21 cellular contexts compared by ENCODE assay signal in the genomic region with DNA sequence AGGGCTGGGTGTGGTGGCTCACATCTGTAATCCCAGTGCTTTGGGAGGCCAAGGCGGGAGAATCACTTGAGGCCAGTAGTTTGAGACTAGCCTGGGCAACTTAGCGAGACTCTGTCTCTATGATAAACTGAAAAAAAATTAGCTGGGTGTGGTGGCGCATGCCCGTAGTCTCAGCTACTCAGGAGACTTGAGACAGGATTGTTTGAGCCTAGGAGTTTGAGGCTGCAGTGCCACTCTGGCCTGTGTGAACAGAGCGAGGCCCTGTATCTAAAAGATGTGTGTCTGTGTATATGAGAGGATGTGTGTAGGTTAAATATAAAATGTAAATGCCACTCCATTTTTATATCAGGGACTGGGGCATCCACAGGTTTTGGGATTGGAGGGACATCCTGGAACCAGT. TPM values are rescaled to one million over a fixed set of nuclear protein-coding genes. Genes with fewer than 3 reads are reported as not detected.
DNase-seq lines count a peak whose midpoint lies in the region; ATAC-seq, FAIRE-seq and TF ChIP-seq lines count a peak whose summit lies in the region.
"Had no signal": no experiment of that assay in that cellular context is flagged by ENCODE, and none has a peak within 500 bp of the region (broad histone marks: within the 10 kb centered on the region; RNA-seq: fewer than 3 reads in every experiment).

No MANE protein-coding gene starts in this region.

- H3K27me3 Mint-ChIP-seq in Caco-2 (ENCODE audit: insufficient read depth, unreplicated experiment) = no peaks in the 10 kb centered on the region
- H3K27me3 Mint-ChIP-seq: activated CD4-positive, alpha-beta T cell treated with anti-CD3 and anti-CD28 coated beads, Interleukin-2, amount 10 ng/mL, durations not matched to agents 24 days and 14 days; CD4-positive, alpha-beta memory T cell; naive B cell had no signal

- H3K4me1 ChIP-seq in Caco-2 (no peaks in the 10 kb centered on the region), OCI-LY7 (ENCODE audit: insufficient read depth, low read length, poor library complexity, severe bottlenecking) (peaks cover 78% of the 10 kb centered on the region), endothelial cell of umbilical vein (ENCODE audit: control insufficient read depth, extremely low read depth, insufficient read depth, low read length) (peaks cover 48% of the 10 kb centered on the region), psoas muscle (peaks cover 90% of the 10 kb centered on the region)

- peaks cover 38% of the 10 kb centered on the region for H4K20me1 ChIP-seq in OCI-LY7 (ENCODE audit: insufficient read depth, low read length)
- H4K20me1 ChIP-seq in endothelial cell of umbilical vein (replicated peaks; ENCODE audit: control insufficient read depth, extremely low read depth, insufficient read depth, low read length) = peaks cover 12% of the 10 kb centered on the region

- H3K4me2 ChIP-seq in OCI-LY7 (ENCODE audit: low read length) (peak overlapping the region; percentile 65), endothelial cell of umbilical vein (ENCODE audit: insufficient read depth, low read length) (no peak overlapping the region)
- H3K4me2 ChIP-seq: KMS-11, PC-9 had no signal

- peaks cover 1% of the 10 kb centered on the region; the same call in 1 of the 2 replicates for H3K36me3 ChIP-seq in Caco-2 (ENCODE audit: control insufficient read depth, insufficient read depth, low read length)
- H3K36me3 ChIP-seq in OCI-LY7 (ENCODE audit: insufficient read depth, low read length) = peaks cover 95% of the 10 kb centered on the region
- peaks cover 20 to 27% of the 10 kb centered on the region in 2 experiments for H3K36me3 ChIP-seq in endothelial cell of umbilical vein (ENCODE audit: control insufficient read depth in 2 of 2, extremely low read depth in 1 of 2, insufficient read depth in 2 of 2, low read length in 2 of 2)
- H3K36me3 ChIP-seq in psoas muscle (ENCODE audit: insufficient read depth in 1 of 2, low read depth in 1 of 2) = peaks cover 0 to 7% of the 10 kb centered on the region in 2 donors

- no peak overlapping the region for H3K4me3 Mint-ChIP-seq in Caco-2 (ENCODE audit: unreplicated experiment)
- H3K4me3 Mint-ChIP-seq: activated CD4-positive, alpha-beta T cell treated with anti-CD3 and anti-CD28 coated beads, Interleukin-2, amount 10 ng/mL, durations not matched to agents 24 days and 14 days; CD4-positive, alpha-beta memory T cell; naive B cell; T-helper 1 cell treated with Interleukin-12 subunit alpha and Interleukin-12 subunit beta and Interleukin-4 antibody, amounts not matched to agents 30 μg/mL and 1 μg/mL, for 36 hours had no signal

- BruUV-seq in Caco-2 (replicated peaks; lab: Mats Ljungman, UMichigan) (no TSS peak), OCI-LY7 (replicated peaks; lab: Mats Ljungman, UMichigan) (no TSS peak), endothelial cell of umbilical vein (replicated peaks; lab: Mats Ljungman, UMichigan) (no TSS peak)

- TF ChIP-seq CTCF in Caco-2 (IDR thresholded peaks at IDR 0.05; ENCODE audit: insufficient read depth in 1 of 2, low read depth in 1 of 2, low read length in 1 of 2, severe bottlenecking in 1 of 2, unreplicated experiment in 1 of 2) = no peak
- no peak for TF ChIP-seq CTCF in OCI-LY7 (conservative IDR thresholded peaks at IDR 0.05; ENCODE audit: low read length)
- TF ChIP-seq CTCF in endothelial cell of umbilical vein (IDR thresholded peaks at IDR 0.05; ENCODE audit: extremely low read depth in 1 of 2, insufficient read depth in 1 of 2, low read depth in 1 of 2, low read length in 2 of 2) = no peak
- no peak for TF ChIP-seq CTCF in psoas muscle (IDR thresholded peaks at IDR 0.05)

- H3K27me3 ChIP-seq in Caco-2 (replicated peaks; ENCODE audit: control insufficient read depth, insufficient read depth, low read length) (no peaks in the 10 kb centered on the region), endothelial cell of umbilical vein (ENCODE audit: control insufficient read depth in 2 of 2, insufficient read depth in 2 of 2, low read length in 2 of 2) (no peaks in the 10 kb centered on the region), psoas muscle (ENCODE audit: insufficient read depth in 3 of 3, low read length in 2 of 3) (no peaks in the 10 kb centered on the region)
- H3K27me3 ChIP-seq: brain microvascular endothelial cell, suprapubic skin had no signal

- no peaks in the 10 kb centered on the region for H3K9me2 ChIP-seq in OCI-LY7 (ENCODE audit: insufficient read depth, low read length)

- H3K9me1 ChIP-seq in endothelial cell of umbilical vein (replicated peaks; ENCODE audit: control insufficient read depth, extremely low read depth, insufficient read depth, low read length) = no peaks in the 10 kb centered on the region

- TF ChIP-seq POLR2A in endothelial cell of umbilical vein (IDR thresholded peaks at IDR 0.05; ENCODE audit: low read depth, low read length) = no peak

- H3K27ac ChIP-seq in OCI-LY7 (ENCODE audit: low read depth, low read length, poor library complexity, severe bottlenecking) (peak overlapping the region; percentile 17), endothelial cell of umbilical vein (ENCODE audit: insufficient read depth, low read depth, low read length) (no peak overlapping the region), psoas muscle (peak overlapping the region; percentile 99)
- H3K27ac ChIP-seq: brain microvascular endothelial cell, KMS-11, PC-9 had no signal

- no peak overlapping the region for H3K4me3 ChIP-seq in Caco-2 (ENCODE audit: low read depth, low read length)
- no peak overlapping the region for H3K4me3 ChIP-seq in OCI-LY7 (ENCODE audit: low read depth, low read length, poor library complexity, severe bottlenecking)
- no peak overlapping the region for H3K4me3 ChIP-seq in endothelial cell of umbilical vein (replicated peaks in 1 of 3; ENCODE audit: insufficient read depth in 1 of 3, low read depth in 1 of 3, low read length in 3 of 3)
- no peak overlapping the region for H3K4me3 ChIP-seq in psoas muscle
- H3K4me3 ChIP-seq: PC-9, suprapubic skin had no signal

- no peaks in the 10 kb centered on the region for H3K9me3 Mint-ChIP-seq in Caco-2 (ENCODE audit: unreplicated experiment)
- H3K9me3 Mint-ChIP-seq: CD4-positive, alpha-beta memory T cell; T-helper 1 cell treated with Interleukin-12 subunit alpha and Interleukin-12 subunit beta and Interleukin-4 antibody, amounts not matched to agents 30 μg/mL and 1 μg/mL, for 36 hours had no signal

- peaks cover 24% of the 10 kb centered on the region for H3K4me1 Mint-ChIP-seq in Caco-2 (ENCODE audit: low read depth, unreplicated experiment)

- CTCF ChIA-PET in Caco-2 (lab: Charles Lee) (no interaction called here), OCI-LY7 (lab: Charles Lee; ENCODE audit: unreplicated experiment) (no interaction called here), endothelial cell of umbilical vein (lab: Charles Lee) (interaction anchor here (1.0 to 1.2 kb wide), 2 partner anchors 8 to 29 kb away, joined by 3 read pairs; no protein-coding TSS in a partner anchor)

- DNase-seq in Caco-2 (no peak), OCI-LY7 (ENCODE audit: low spot score) (no peak), endothelial cell of umbilical vein (ENCODE audit: low read depth, low spot score) (no peak), psoas muscle (no peak), NCI-H2196 (lab: John Stamatoyannopoulos, UW; ENCODE audit: unreplicated experiment) (no peak), occipital lobe (lab: John Stamatoyannopoulos, UW) (no peak)
- DNase-seq: activated CD4-positive, alpha-beta T cell treated with anti-CD3 and anti-CD28 coated beads, Interleukin-2, amount 10 ng/mL, durations not matched to agents 24 days and 14 days; activated effector memory CD4-positive, alpha-beta T cell treated with Interleukin-2 at 50 U/mL for 16 hours; brain microvascular endothelial cell; CD4-positive, alpha-beta memory T cell; naive B cell; NCI-H1694 treated with DMSO at 0.1 percent for 48 hours; NCI-H774; PC-9 had no signal

- dilution Hi-C loops in endothelial cell of umbilical vein (cut with MboI; ENCODE audit: extremely low pct_ligation_motif_present, low sequenced_read_pairs) = no loop called here

- no peaks in the 10 kb centered on the region for H3K9me3 ChIP-seq in Caco-2
- 0 out of 2 replicates have a peak, but pooled peaks cover 5% of the 10 kb centered on the region for H3K9me3 ChIP-seq in OCI-LY7 (ENCODE audit: low read length)
- no peaks in the 10 kb centered on the region for H3K9me3 ChIP-seq in endothelial cell of umbilical vein (replicated peaks; ENCODE audit: control insufficient read depth, insufficient read depth, low read length)
- H3K9me3 ChIP-seq in psoas muscle = no peaks in the 10 kb centered on the region
- H3K9me3 ChIP-seq: suprapubic skin had no signal

- H3K9ac ChIP-seq in endothelial cell of umbilical vein (replicated peaks; ENCODE audit: extremely low read depth, insufficient read depth, low read length) = no peak overlapping the region
- H3K9ac ChIP-seq: KMS-11 had no signal

- intact Hi-C loops in Caco-2 (cut with micrococcal nuclease; ENCODE audit: unreplicated experiment) (no loop called here), OCI-LY7 (cut with micrococcal nuclease; ENCODE audit: unreplicated experiment) (no loop called here), endothelial cell of umbilical vein (cut with micrococcal nuclease) (no loop called here), psoas muscle (cut with DNase I) (no loop called here)

- WGBS in psoas muscle, 3 donors = 44 to 64% (median 58%) methylated on average over 5 of the region's 5 CpGs

- peaks cover 45% of the 10 kb centered on the region for H3K36me3 Mint-ChIP-seq in Caco-2 (ENCODE audit: insufficient read depth, unreplicated experiment)

- H3K27ac Mint-ChIP-seq in Caco-2 (ENCODE audit: unreplicated experiment) = peak overlapping the region; percentile 32
- H3K27ac Mint-ChIP-seq: activated CD4-positive, alpha-beta T cell treated with anti-CD3 and anti-CD28 coated beads, Interleukin-2, amount 10 ng/mL, durations not matched to agents 24 days and 14 days; T-helper 1 cell treated with Interleukin-12 subunit alpha and Interleukin-12 subunit beta and Interleukin-4 antibody, amounts not matched to agents 30 μg/mL and 1 μg/mL, for 36 hours had no signal

- ATAC-seq in psoas muscle (peak in 1 of 4 donors; percentile 18), GM19452 (IDR thresholded peaks at IDR 0.05; ENCODE audit: unreplicated experiment) (no peak), HG03108 (IDR thresholded peaks at IDR 0.05; ENCODE audit: unreplicated experiment) (no peak)

- H2AFZ ChIP-seq in OCI-LY7 (ENCODE audit: low read length) (no peak overlapping the region), endothelial cell of umbilical vein (ENCODE audit: low read depth, low read length) (no peak overlapping the region)
- H2AFZ ChIP-seq: PC-9 had no signal

- H3K79me2 ChIP-seq in OCI-LY7 (ENCODE audit: insufficient read depth, low read depth, low read length) (peaks cover 100% of the 10 kb centered on the region), endothelial cell of umbilical vein (ENCODE audit: control insufficient read depth, insufficient read depth, low read length) (peaks cover 100% of the 10 kb centered on the region)

- POLR2A ChIA-PET in Caco-2 (lab: Charles Lee) = no interaction called here
- POLR2A ChIA-PET in OCI-LY7 (lab: Charles Lee) = interaction anchor here (0.6 kb wide), 1 partner anchor 9 kb away, joined by 3 read pairs; no protein-coding TSS in a partner anchor
- POLR2A ChIA-PET in endothelial cell of umbilical vein (lab: Charles Lee) = no interaction called here

- no peak for FAIRE-seq in endothelial cell of umbilical vein (lab: Jason Lieb, UNC)
- FAIRE-seq: colon, G401.6 had no signal

RNA-seq across cellular contexts. Expression of gene SEC14L1, which starts 13.4 kb away (rescaled TPM):
- total RNA-seq in Caco-2 (2022) = 92.0 and 96.1 TPM in 2 replicates
- total RNA-seq in OCI-LY7 (2014; rRNA removed; shearing (Covaris generic)) = 123 and 137 TPM in 2 replicates
- total RNA-seq in OCI-LY7 (2022) = 227 and 321 TPM in 2 replicates
- 606 and 631 TPM in 2 replicates for total RNA-seq in endothelial cell of umbilical vein
- polyA plus RNA-seq in endothelial cell of umbilical vein = 215 and 276 TPM in 2 replicates
- 185 and 188 TPM in 2 replicates for polyA plus RNA-seq in endothelial cell of umbilical vein (2011; cell fraction: cytosol; rRNA removed)
- 360 and 367 TPM in 2 replicates for polyA plus RNA-seq in endothelial cell of umbilical vein (2011; cell fraction: nucleus; rRNA removed)
- polyA plus RNA-seq in endothelial cell of umbilical vein (2012) = 277 and 279 TPM in 2 replicates
- 250 TPM in 2 replicates for polyA minus RNA-seq in endothelial cell of umbilical vein
- polyA minus RNA-seq in endothelial cell of umbilical vein (2011; cell fraction: cytosol; rRNA and poly(A)+ RNA removed) = 19.9 TPM
- 378 and 398 TPM in 2 replicates for polyA minus RNA-seq in endothelial cell of umbilical vein (2011; cell fraction: nucleus; rRNA and poly(A)+ RNA removed)
- 10 to 100 TPM; 68.7 to 98.9 (median 73.0) TPM for total RNA-seq in psoas muscle
- polyA plus RNA-seq in psoas muscle = 10 to 100 TPM; 38.6 to 84.2 (median 43.2) TPM
- total RNA-seq in occipital lobe = 66.9 TPM
